Comparison of ENCODE assay signal across 8 cellular contexts in the genomic region with DNA sequence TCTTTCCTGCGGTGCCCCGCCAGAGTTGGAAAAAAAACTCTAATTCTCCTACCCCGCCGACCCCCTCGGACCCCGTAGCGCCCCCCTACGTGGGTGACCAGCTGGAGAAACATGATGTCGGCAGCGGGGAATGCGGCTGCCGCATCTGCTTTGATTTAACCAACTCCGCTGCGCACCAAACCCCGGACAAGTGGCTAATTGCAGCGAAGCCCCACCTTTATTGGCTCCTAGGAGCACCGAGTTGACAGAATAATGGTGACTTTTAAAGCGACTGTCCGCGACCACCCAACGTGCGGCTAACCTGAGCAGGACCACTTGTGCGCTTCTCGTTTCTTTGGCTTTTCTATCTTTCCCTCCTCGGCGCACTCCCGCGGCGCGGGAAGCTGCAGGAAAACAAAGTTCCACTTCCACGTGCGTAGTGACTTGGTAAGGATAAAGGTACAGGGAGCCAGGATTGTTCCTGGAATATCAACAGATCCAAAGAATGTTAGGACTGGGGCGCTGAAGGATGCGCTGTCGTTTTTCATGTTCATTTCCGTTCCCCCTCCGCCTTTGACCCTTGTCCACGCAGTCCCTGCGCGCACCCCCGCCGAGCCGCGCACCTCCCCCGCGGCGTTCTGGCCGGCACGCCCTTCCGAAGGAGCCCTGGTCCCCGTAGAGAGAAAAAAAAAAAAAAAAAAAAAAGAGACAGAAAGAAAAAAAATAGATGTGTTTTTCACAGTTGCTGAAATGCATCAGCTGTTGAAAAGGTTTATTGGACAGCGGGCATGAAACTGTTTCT. TPM values are rescaled to one million over a fixed set of nuclear protein-coding genes. Genes with fewer than 3 reads are reported as not detected.
A peak's percentile ranks its signal among the peaks of the same experiment; 100 is the strongest.
DNase-seq lines count a peak whose midpoint lies in the region; ATAC-seq and TF ChIP-seq lines count a peak whose summit lies in the region.

No MANE protein-coding gene starts in this region.

- H3K4me3 Mint-ChIP-seq in naive B cell: peak overlapping the region; percentile 95 to 99 (median 96)

- no peaks in the 10 kb centered on the region for H3K9me2 ChIP-seq in DOHH2 (replicated peaks; ENCODE audit: control insufficient read depth, low read length)

- H3K36me3 Mint-ChIP-seq in naive B cell: peaks cover 0 to 11% of the 10 kb centered on the region in 2 donors

- no peaks in the 10 kb centered on the region for H3K9me3 Mint-ChIP-seq in naive B cell

- peaks cover 41% of the 10 kb centered on the region for H3K27me3 ChIP-seq in DOHH2 (ENCODE audit: control insufficient read depth, low read length)

- ATAC-seq in GM21390 (IDR thresholded peaks at IDR 0.05; ENCODE audit: unreplicated experiment): peak; percentile 34
- ATAC-seq in naive B cell (ENCODE audit: low read depth in 2 of 2): peak; percentile 54 to 58

- DNase-seq in NCI-H1694 treated with DMSO at 0.1 percent for 48 hours (lab: John Stamatoyannopoulos, UW) (peak; percentile 66), coronary artery (ENCODE audit: low spot score) (no peak), naive B cell (peak; percentile 36), GF-D8 (lab: John Stamatoyannopoulos, UW) (no peak), NOMO-1 (lab: John Stamatoyannopoulos, UW; ENCODE audit: unreplicated experiment in 2 of 2) (no peak), middle frontal gyrus (ENCODE audit: extremely low spot score, low spot score) (no peak)

- H3K4me3 ChIP-seq in DOHH2 (ENCODE audit: low read length) (peak overlapping the region; percentile 53), coronary artery (peak overlapping the region; percentile 67)

- H3K79me2 ChIP-seq in DOHH2 (ENCODE audit: control insufficient read depth, low read length): no peaks in the 10 kb centered on the region

- H4K20me1 ChIP-seq in DOHH2 (ENCODE audit: control insufficient read depth, insufficient read depth, low read depth, low read length): no peaks in the 10 kb centered on the region

- peak overlapping the region in 5 of 6 donors; percentile 53 to 94 (median 88) for H3K27ac Mint-ChIP-seq in naive B cell

- H3K27me3 Mint-ChIP-seq in naive B cell: no peaks in the 10 kb centered on the region

- peak overlapping the region; percentile 54 for H3K4me2 ChIP-seq in DOHH2 (ENCODE audit: low read length)

- H3K27ac ChIP-seq in DOHH2 (ENCODE audit: low read depth, low read length) (no peak overlapping the region), coronary artery (no peak overlapping the region)

- no peaks in the 10 kb centered on the region for H3K9me3 ChIP-seq in DOHH2 (ENCODE audit: control insufficient read depth, insufficient read depth, low read length)

- no peaks in the 10 kb centered on the region; the same call in 1 of the 2 replicates for H3K4me1 ChIP-seq in DOHH2 (ENCODE audit: control insufficient read depth, low read length)

- TF ChIP-seq CTCF in DOHH2 (IDR thresholded peaks at IDR 0.05; ENCODE audit: low read depth, low read length, poor library complexity, severe bottlenecking): no peak
- no peak for TF ChIP-seq CTCF in coronary artery (IDR thresholded peaks at IDR 0.05)

- H3F3A ChIP-seq in DOHH2 (ENCODE audit: control insufficient read depth, insufficient read depth): no peaks in the 10 kb centered on the region

- H3K4me1 Mint-ChIP-seq in naive B cell: peaks cover 31 to 41% (median 37%) of the 10 kb centered on the region in 3 donors

- H3K36me3 ChIP-seq in DOHH2 (ENCODE audit: control insufficient read depth, low read length): no peaks in the 10 kb centered on the region

RNA-seq across cellular contexts. Expression of a gene that starts 1.4 kb away (rescaled TPM):
- polyA plus RNA-seq in naive B cell (ENCODE audit: low read depth in 6 of 6): 1 to 10 TPM in 5 of 6 donors, under 1 TPM in 1; 1.00 to 4.3 (median 2.9) TPM

Comparison
In these comparisons a context has a peak if more than half of its experiments do, and no peak if none do; other contexts are left out.
1. DNase-seq: peak in NCI-H1694 treated with DMSO at 0.1 percent for 48 hours (single experiment) and naive B cell (single experiment); none in coronary artery (single experiment), GF-D8 (single experiment), NOMO-1 (0 of 2) and middle frontal gyrus (single experiment).